ENCODE assay signal across 11 cellular contexts in genomic region chr11:116379185-116379828, GRCh38.
DNase-seq lines count a peak whose midpoint lies in the region; ATAC-seq and FAIRE-seq lines count a peak whose summit lies in the region.
"Had no signal": no experiment of that assay in that cellular context is flagged by ENCODE, and none has a peak within 500 bp of the region (broad histone marks: within the 10 kb centered on the region; RNA-seq: fewer than 3 reads in every experiment).

No MANE protein-coding gene starts in this region.

- POLR2A ChIA-PET in naive thymus-derived CD8-positive, alpha-beta T cell (lab: Charles Lee), result no interaction called here

- peaks cover 0 to 2% (median 0%) of the 10 kb centered on the region in 4 donors for H3K4me1 Mint-ChIP-seq in naive thymus-derived CD8-positive, alpha-beta T cell

- H3K9me3 Mint-ChIP-seq in naive thymus-derived CD8-positive, alpha-beta T cell, result peaks cover 0 to 20% (median 3%) of the 10 kb centered on the region in 9 donors

- no peak overlapping the region for H3K4me3 Mint-ChIP-seq in naive thymus-derived CD8-positive, alpha-beta T cell

- peaks cover 2 to 43% (median 13%) of the 10 kb centered on the region in 5 donors for H3K27me3 Mint-ChIP-seq in naive thymus-derived CD8-positive, alpha-beta T cell

- no peaks in the 10 kb centered on the region for H3K36me3 Mint-ChIP-seq in naive thymus-derived CD8-positive, alpha-beta T cell

- DNase-seq in CMK (ENCODE audit: low read depth) (peak; percentile 3), HTR-8/SVneo (ENCODE audit: insufficient read length, low spot score) (peak; percentile 19), iPS-NIHi11 (ENCODE audit: low spot score) (peak; percentile 58), GM19238 (ENCODE audit: insufficient read length, low spot score) (no peak)
- peak; percentile 9 to 10 for DNase-seq in activated CD4-positive, alpha-beta T cell treated with anti-CD3 and anti-CD28 coated beads, Interleukin-2, amount 50 U/mL, for 48 hours
- DNase-seq in naive thymus-derived CD8-positive, alpha-beta T cell, result no peak
- DNase-seq: DMS153, tibial artery had no signal

- FAIRE-seq in HTR-8/SVneo (lab: Jason Lieb, UNC), result no peak
- FAIRE-seq: RCC 7860 had no signal

- H3K27ac Mint-ChIP-seq in naive thymus-derived CD8-positive, alpha-beta T cell, result no peak overlapping the region

- ATAC-seq in HG03354 (IDR thresholded peaks at IDR 0.05; ENCODE audit: poor library complexity, severe bottlenecking, unreplicated experiment) (no peak), HG02870 (IDR thresholded peaks at IDR 0.05; ENCODE audit: unreplicated experiment) (no peak)
- ATAC-seq in naive thymus-derived CD8-positive, alpha-beta T cell, result no peak

Comparison
In these comparisons a context has a peak if more than half of its experiments do, and no peak if none do; other contexts are left out.
1. DNase-seq: peak in CMK (single experiment), HTR-8/SVneo (single experiment), activated CD4-positive, alpha-beta T cell treated with anti-CD3 and anti-CD28 coated beads, Interleukin-2, amount 50 U/mL, for 48 hours (2 of 2) and iPS-NIHi11 (single experiment); none in GM19238 (single experiment) and naive thymus-derived CD8-positive, alpha-beta T cell (0 of 10).